Comparison of ENCODE assay signal across 1 cellular context in the genomic region with DNA sequence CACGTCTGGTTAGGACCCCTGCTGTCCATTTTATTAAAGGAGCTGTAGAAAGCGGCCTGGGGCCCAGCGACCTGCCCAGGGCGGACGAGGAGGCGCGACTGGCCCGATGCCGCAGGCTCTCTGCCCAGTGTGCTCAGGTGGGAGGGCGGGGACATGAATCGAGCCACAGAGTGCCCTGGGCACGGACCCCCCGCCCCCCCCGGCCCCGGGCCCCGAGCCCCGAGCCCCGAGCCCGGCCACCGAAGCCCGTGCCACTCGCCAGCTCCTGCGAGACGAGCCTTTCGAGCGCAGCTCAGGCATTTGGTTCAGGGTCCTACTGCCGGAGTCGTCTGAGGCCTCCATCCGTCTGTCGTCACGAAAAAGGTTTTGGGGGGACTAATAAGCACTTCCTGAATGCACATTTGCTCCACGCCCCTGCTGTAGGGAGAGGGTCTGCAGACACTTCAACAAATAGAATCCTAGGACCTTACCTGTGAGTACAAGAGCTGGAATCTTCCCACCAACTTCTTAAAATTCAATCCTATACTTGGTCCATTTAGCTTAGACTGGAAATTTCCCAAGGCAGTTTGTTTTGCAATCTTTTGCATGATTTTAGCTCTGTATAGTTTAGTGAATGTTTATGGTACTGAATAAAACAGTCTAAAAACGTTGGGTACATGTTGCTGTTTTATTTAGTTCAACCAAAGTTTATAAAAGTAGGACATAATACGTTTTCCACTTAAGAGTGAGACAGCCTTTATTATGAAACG.
TF ChIP-seq lines count a peak whose summit lies in the region.

No MANE protein-coding gene starts in this region.

TF ChIP-seq in H1, 55 proteins besides CTCF, POLR2A, EP300 and RAD21:
- TF ChIP-seq, protein P1, sequence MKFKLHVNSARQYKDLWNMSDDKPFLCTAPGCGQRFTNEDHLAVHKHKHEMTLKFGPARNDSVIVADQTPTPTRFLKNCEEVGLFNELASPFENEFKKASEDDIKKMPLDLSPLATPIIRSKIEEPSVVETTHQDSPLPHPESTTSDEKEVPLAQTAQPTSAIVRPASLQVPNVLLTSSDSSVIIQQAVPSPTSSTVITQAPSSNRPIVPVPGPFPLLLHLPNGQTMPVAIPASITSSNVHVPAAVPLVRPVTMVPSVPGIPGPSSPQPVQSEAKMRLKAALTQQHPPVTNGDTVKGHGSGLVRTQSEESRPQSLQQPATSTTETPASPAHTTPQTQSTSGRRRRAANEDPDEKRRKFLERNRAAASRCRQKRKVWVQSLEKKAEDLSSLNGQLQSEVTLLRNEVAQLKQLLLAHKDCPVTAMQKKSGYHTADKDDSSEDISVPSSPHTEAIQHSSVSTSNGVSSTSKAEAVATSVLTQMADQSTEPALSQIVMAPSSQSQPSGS (IDR thresholded peaks at IDR 0.05; ENCODE audit: low read length), result no peak
- TF ChIP-seq POU5F1 (IDR thresholded peaks at IDR 0.05; ENCODE audit: low read depth, low read length) (no peak), RBBP5 (IDR thresholded peaks at IDR 0.05; ENCODE audit: borderline replicate concordance, low read depth, low read length) (0 out of 2 replicates have a peak, but pooled peaks have one; percentile 21), KDM4A (IDR thresholded peaks at IDR 0.05; ENCODE audit: low read depth, low read length, severe bottlenecking) (no peak), TBP (IDR thresholded peaks at IDR 0.05; ENCODE audit: low read depth, low read length) (no peak; the same call in 1 of the 2 replicates), SIN3A (conservative IDR thresholded peaks at IDR 0.05 in 1 of 2, IDR thresholded peaks at IDR 0.05 in 1 of 2; ENCODE audit: low read depth in 1 of 2, low read length in 2 of 2) (peak in 1 of 2 experiments; percentile 8; a peak in 1 of 4 replicates), TEAD4 (IDR thresholded peaks at IDR 0.05; ENCODE audit: low read depth, low read length) (no peak), TAF1 (IDR thresholded peaks at IDR 0.05; ENCODE audit: low read depth, low read length) (peak; percentile 50), HDAC2 (IDR thresholded peaks at IDR 0.05; ENCODE audit: borderline replicate concordance in 1 of 2, low read depth in 2 of 2, low read length in 2 of 2) (peak in 1 of 2 experiments; percentile 13; a peak in 1 of 4 replicates), POLR2AphosphoS5 (IDR thresholded peaks at IDR 0.05; ENCODE audit: low read depth, low read length) (peak; percentile 10; the same call in 1 of the 2 replicates)
TF ChIP-seq in H1: peak in this region for 5.
